Comparison of ENCODE assay signal across 34 cellular contexts in the genomic region with DNA sequence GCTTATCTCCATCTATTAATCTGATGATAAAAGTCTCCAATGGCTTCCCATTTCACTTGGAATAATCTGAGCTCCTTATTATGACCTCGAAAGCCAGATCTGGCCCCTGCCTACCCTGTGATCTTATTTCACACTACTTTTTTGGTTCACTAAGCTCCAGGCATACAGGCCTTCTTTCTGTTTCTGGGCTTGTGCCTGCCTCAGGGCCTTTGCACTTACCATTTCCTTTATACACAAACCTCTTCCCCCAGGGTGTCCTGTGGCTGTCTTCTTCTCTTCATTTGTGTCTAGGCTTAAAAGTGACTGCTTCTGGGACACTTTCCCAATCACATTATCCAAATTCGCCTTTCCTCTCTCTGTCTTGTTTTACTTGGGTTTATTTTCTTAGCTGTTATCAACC.
"Had no signal": no experiment of that assay in that cellular context is flagged by ENCODE, and none has a peak within 500 bp of the region (broad histone marks: within the 10 kb centered on the region; RNA-seq: fewer than 3 reads in every experiment).

No MANE protein-coding gene starts in this region.

- H3K27me3 ChIP-seq: MG63 had no signal

- DNase-seq: Karpas-422, Kasumi-1, MG63, MM.1S, MV-4-11, NCI-H1048, NCI-H1092, NCI-H1092 treated with DMSO at 0.1 percent for 48 hours, NCI-H1105, NCI-H1105 treated with DMSO at 0.1 percent for 48 hours, NCI-H1417, NCI-H1417 treated with DMSO at 0.1 percent for 48 hours, NCI-H1436, NCI-H1436 treated with DMSO at 0.1 percent for 48 hours, NCI-H1694, NCI-H1694 treated with DMSO at 0.1 percent for 48 hours, NCI-H187, NCI-H187 treated with DMSO at 0.1 percent for 48 hours, NCI-H1930, NCI-H2029, NCI-H2029 treated with DMSO at 0.1 percent for 48 hours, NCI-H2081, NCI-H2081 treated with DMSO at 0.1 percent for 48 hours, NCI-H2107, NCI-H2171, NCI-H2171 treated with DMSO at 0.1 percent for 48 hours, NCI-H2227 treated with DMSO at 0.1 percent for 48 hours, NCI-H226, NCI-H345, NCI-H446, NCI-H446 treated with DMSO at 0.1 percent for 48 hours, NCI-H510A, NCI-H510A treated with DMSO at 0.1 percent for 48 hours, NCI-H524 treated with DMSO at 0.1 percent for 48 hours had no signal

- H3K4me3 ChIP-seq: MG63 had no signal
